ENCODE assay signal across 8 cellular contexts in genomic region chr14:74804219-74804825, GRCh38. TPM values are rescaled to one million over a fixed set of nuclear protein-coding genes. Genes with fewer than 3 reads are reported as not detected.
DNase-seq lines count a peak whose midpoint lies in the region; ATAC-seq, FAIRE-seq and TF ChIP-seq lines count a peak whose summit lies in the region.

No MANE protein-coding gene starts in this region.

- H3K9me3 ChIP-seq in RWPE2 (ENCODE audit: severe bottlenecking): no peaks in the 10 kb centered on the region
- H3K9me3 ChIP-seq in osteoblast (ENCODE audit: low read depth, low read length): no peaks in the 10 kb centered on the region

- no peak for FAIRE-seq in GM12892 (lab: Jason Lieb, UNC)

- H3K27ac Mint-ChIP-seq in endothelial cell (ENCODE audit: unreplicated experiment): peak overlapping the region; percentile 7

- H3K4me3 ChIP-seq in GM12875 (ENCODE audit: low read depth, low read length): no peak overlapping the region
- no peak overlapping the region for H3K4me3 ChIP-seq in RWPE2 (ENCODE audit: severe bottlenecking)
- no peak overlapping the region for H3K4me3 ChIP-seq in osteoblast (ENCODE audit: insufficient read depth, low read length)

- no peaks in the 10 kb centered on the region for H3K9me3 Mint-ChIP-seq in endothelial cell (ENCODE audit: unreplicated experiment)

- no peak overlapping the region for H3K4me2 ChIP-seq in osteoblast (ENCODE audit: insufficient read depth, low read length)

- H3K27ac ChIP-seq in RWPE2 (ENCODE audit: poor library complexity, severe bottlenecking) (no peak overlapping the region), osteoblast (ENCODE audit: low read depth, low read length) (no peak overlapping the region)

- no peak overlapping the region for H2AFZ ChIP-seq in osteoblast (ENCODE audit: low read length)

- peaks cover 4% of the 10 kb centered on the region for H4K20me1 ChIP-seq in osteoblast (ENCODE audit: insufficient read depth, low read length)

- H3K79me2 ChIP-seq in osteoblast (ENCODE audit: insufficient read depth, low read length): peaks cover 24% of the 10 kb centered on the region

- peaks cover 11% of the 10 kb centered on the region for H3K36me3 Mint-ChIP-seq in endothelial cell (ENCODE audit: low read depth, unreplicated experiment)

- H3K36me3 ChIP-seq in RWPE2 (ENCODE audit: low read depth) (peaks cover 96% of the 10 kb centered on the region), osteoblast (ENCODE audit: insufficient read depth, low read length) (peaks cover 21% of the 10 kb centered on the region)

- no peak for TF ChIP-seq POLR2A in GM12892 (IDR thresholded peaks at IDR 0.05; ENCODE audit: low read depth, low read length)

- H3K4me1 ChIP-seq in RWPE2 (ENCODE audit: insufficient read depth, poor library complexity, severe bottlenecking): no peaks in the 10 kb centered on the region
- no peaks in the 10 kb centered on the region for H3K4me1 ChIP-seq in osteoblast (ENCODE audit: insufficient read depth, low read length)

- no peaks in the 10 kb centered on the region for H3K27me3 Mint-ChIP-seq in endothelial cell (ENCODE audit: unreplicated experiment)

- ATAC-seq in RWPE2 (ENCODE audit: low read depth) (peak; percentile 83), GM18502 (IDR thresholded peaks at IDR 0.05; ENCODE audit: poor library complexity, unreplicated experiment) (no peak)

- TF ChIP-seq CTCF in GM12875 (IDR thresholded peaks at IDR 0.05; ENCODE audit: borderline replicate concordance, insufficient read depth, low read depth, low read length) (peak; percentile 52), RWPE2 (IDR thresholded peaks at IDR 0.05; ENCODE audit: poor library complexity, severe bottlenecking) (peak; percentile 89), endothelial cell (IDR thresholded peaks at IDR 0.05; ENCODE audit: unreplicated experiment) (peak; percentile 65), osteoblast (IDR thresholded peaks at IDR 0.05; ENCODE audit: extremely low read depth, low read depth, low read length) (peak; percentile 63)

- H3K27me3 ChIP-seq in RWPE2 (ENCODE audit: insufficient read depth, poor library complexity, severe bottlenecking) (peaks cover 4% of the 10 kb centered on the region), osteoblast (ENCODE audit: insufficient read depth, low read length) (no peaks in the 10 kb centered on the region)

- DNase-seq in Ammon's horn (ENCODE audit: low spot score) (peak; percentile 49), RWPE2 (ENCODE audit: low spot score) (no peak), endothelial cell (ENCODE audit: low spot score) (peak; percentile 48), osteoblast (ENCODE audit: insufficient read length, low spot score, missing footprints) (peak; percentile 79), GM12892 (ENCODE audit: insufficient read length) (no peak), epidermal melanocyte (ENCODE audit: insufficient read length, low spot score) (no peak)

- no peaks in the 10 kb centered on the region for H3K4me1 Mint-ChIP-seq in endothelial cell (ENCODE audit: unreplicated experiment)

- H3K4me3 Mint-ChIP-seq in endothelial cell (ENCODE audit: unreplicated experiment): no peak overlapping the region

RNA-seq across cellular contexts. Expression of gene YLPM1, which starts 41.2 kb away (rescaled TPM):
- total RNA-seq in endothelial cell (ENCODE audit: unreplicated experiment) (74.9 TPM), osteoblast (39.8 and 41.5 TPM in 2 replicates)
- polyA plus RNA-seq in GM12892 (2012; ENCODE audit: missing spikeins): 27.6 TPM

Comparison
In these comparisons a context has a peak if more than half of its experiments do, and no peak if none do; other contexts are left out.
1. DNase-seq: peak in Ammon's horn (single experiment), endothelial cell (single experiment) and osteoblast (single experiment); none in RWPE2 (single experiment), GM12892 (single experiment) and epidermal melanocyte (single experiment).
2. Peak in every context shown above with its lines, with median percentiles within 50 percentile points of each other: CTCF ChIP-seq.